In the genomic region with DNA sequence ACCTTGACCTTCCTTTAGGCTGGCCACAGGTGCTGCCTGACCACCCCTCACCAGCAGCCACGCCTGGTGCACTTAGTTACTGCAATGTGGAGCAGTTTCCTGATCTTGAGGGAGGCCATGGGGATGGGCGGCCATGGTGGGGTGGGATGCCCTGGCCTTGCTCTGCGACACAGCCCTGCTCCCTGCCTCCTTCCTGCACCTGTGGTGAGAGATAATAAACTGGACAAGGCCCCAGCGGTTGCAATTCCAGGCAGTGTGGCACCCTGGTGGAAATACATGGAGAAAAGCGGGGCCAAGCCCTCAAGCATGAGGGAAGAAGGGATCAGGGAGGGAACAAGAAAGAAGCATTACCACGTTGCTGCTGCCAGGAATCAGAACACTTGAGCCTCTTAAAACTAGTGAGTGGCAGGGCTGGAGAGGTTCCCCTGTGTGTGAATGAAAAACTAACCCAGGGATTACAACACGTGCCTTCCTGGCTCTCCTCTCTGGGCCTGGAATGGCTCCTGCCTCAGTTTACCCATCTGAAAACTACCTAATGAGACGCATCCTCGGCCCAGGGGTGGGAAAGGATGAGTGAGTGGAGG, we compare ENCODE assay signal across 1 cellular context.
TF ChIP-seq lines count a peak whose summit lies in the region.

No MANE protein-coding gene starts in this region.

TF ChIP-seq in H1, 55 proteins besides CTCF, POLR2A, EP300 and RAD21:
- no peak for TF ChIP-seq ATF2 (IDR thresholded peaks at IDR 0.05; ENCODE audit: low read length)
- TF ChIP-seq JUN (IDR thresholded peaks at IDR 0.05; ENCODE audit: low read depth, low read length), result no peak
- TF ChIP-seq SRF (IDR thresholded peaks at IDR 0.05; ENCODE audit: low read depth, low read length), result no peak
- no peak for TF ChIP-seq CBX8 (IDR thresholded peaks at IDR 0.05; ENCODE audit: borderline replicate concordance, low read depth, low read length)
- TF ChIP-seq YY1 (IDR thresholded peaks at IDR 0.05; ENCODE audit: low read depth, low read length), result no peak
- TF ChIP-seq CBX5 (IDR thresholded peaks at IDR 0.05; ENCODE audit: low read depth, low read length), result no peak
- no peak for TF ChIP-seq TEAD4 (IDR thresholded peaks at IDR 0.05; ENCODE audit: low read depth, low read length)
- TF ChIP-seq CHD7 (IDR thresholded peaks at IDR 0.05; ENCODE audit: insufficient replicate concordance, low read length), result no peak
